In genomic region chr5:51399636-51399993, GRCh38 we compare ENCODE assay signal across 23 cellular contexts. TPM values are rescaled to one million over a fixed set of nuclear protein-coding genes. Genes with fewer than 3 reads are reported as not detected.
A peak's percentile ranks its signal among the peaks of the same experiment; 100 is the strongest.
DNase-seq lines count a peak whose midpoint lies in the region; FAIRE-seq and TF ChIP-seq lines count a peak whose summit lies in the region.
"Had no signal": no experiment of that assay in that cellular context is flagged by ENCODE, and none has a peak within 500 bp of the region (broad histone marks: within the 10 kb centered on the region; RNA-seq: fewer than 3 reads in every experiment).

No MANE protein-coding gene starts in this region.

- H3K4me3 Mint-ChIP-seq in astrocyte (ENCODE audit: unreplicated experiment), result peak overlapping the region; percentile 74
- H3K4me3 Mint-ChIP-seq: CD8-positive, alpha-beta T cell; T-helper 17 cell had no signal

- no peaks in the 10 kb centered on the region for H4K20me1 ChIP-seq in astrocyte (ENCODE audit: insufficient read depth, low read length)

- H3K9me3 ChIP-seq in ES-I3 (ENCODE audit: control insufficient read depth, insufficient read depth, low read length) (no peaks in the 10 kb centered on the region), astrocyte (ENCODE audit: insufficient read depth, low read depth, low read length) (no peaks in the 10 kb centered on the region), iPS-18c (ENCODE audit: control insufficient read depth, insufficient read depth, low read length) (no peaks in the 10 kb centered on the region)
- H3K9me3 ChIP-seq: breast epithelium, SJCRH30 had no signal

- H3K4me3 ChIP-seq in astrocyte (ENCODE audit: insufficient read depth, low read depth, low read length) (no peak overlapping the region), iPS-18c (ENCODE audit: insufficient read depth, low read depth, low read length) (peak overlapping the region; percentile 42), retinal pigment epithelial cell (ENCODE audit: low read length) (peak overlapping the region; percentile 15)
- H3K4me3 ChIP-seq: dorsolateral prefrontal cortex, GM23248, SJCRH30 had no signal

- peak overlapping the region; percentile 41; the same call in 1 of the 2 replicates for H3K9ac ChIP-seq in ES-I3 (ENCODE audit: low read depth, low read length)
- no peak overlapping the region for H3K9ac ChIP-seq in astrocyte (ENCODE audit: low read length)
- H3K9ac ChIP-seq: GM23248 had no signal

- no peaks in the 10 kb centered on the region for H3K36me3 Mint-ChIP-seq in astrocyte (ENCODE audit: low read depth, unreplicated experiment)
- H3K36me3 Mint-ChIP-seq: CD8-positive, alpha-beta T cell had no signal

- no peak overlapping the region for H2AFZ ChIP-seq in astrocyte (ENCODE audit: low read depth, low read length)
- H2AFZ ChIP-seq: GM23248 had no signal

- H3K4me2 ChIP-seq in astrocyte (ENCODE audit: low read length), result no peak overlapping the region

- H3K4me1 ChIP-seq in ES-I3 (ENCODE audit: insufficient read depth, low read length) (peaks cover 14% of the 10 kb centered on the region), astrocyte (ENCODE audit: insufficient read depth, low read length) (no peaks in the 10 kb centered on the region)
- H3K4me1 ChIP-seq: breast epithelium, SJCRH30 had no signal

- FAIRE-seq in astrocyte (lab: Jason Lieb, UNC), result no peak

- no peaks in the 10 kb centered on the region for H3K9me3 Mint-ChIP-seq in astrocyte (ENCODE audit: unreplicated experiment)

- peaks cover 60% of the 10 kb centered on the region for H3K27me3 Mint-ChIP-seq in astrocyte (ENCODE audit: low read depth, unreplicated experiment)

- H3K27ac ChIP-seq in astrocyte (ENCODE audit: low read depth, low read length), result no peak overlapping the region
- H3K27ac ChIP-seq: breast epithelium, dorsolateral prefrontal cortex, GM23248, SJCRH30 had no signal

- H3K79me2 ChIP-seq in astrocyte (ENCODE audit: insufficient read depth, low read length), result no peaks in the 10 kb centered on the region

- DNase-seq in astrocyte (ENCODE audit: low read depth) (no peak), retinal pigment epithelial cell (ENCODE audit: low read depth) (no peak), C1 segment of cervical spinal cord (lab: John Stamatoyannopoulos, UW) (no peak), Ammon's horn (ENCODE audit: low spot score) (no peak), NCI-H1436 (lab: John Stamatoyannopoulos, UW) (no peak)
- DNase-seq in activated CD4-positive, alpha-beta T cell treated with anti-CD3 and anti-CD28 coated beads, Interleukin-2, amount 50 U/mL, for 48 hours, result no peak
- DNase-seq: activated CD4-positive, alpha-beta T cell treated with anti-CD3 and anti-CD28 coated beads, Interleukin-2, amount 50 U/mL, for 1 hour; activated CD8-positive, alpha-beta memory T cell treated with anti-CD3 and anti-CD28 coated beads, Interleukin-2, amount 50 U/mL, for 48 hours; activated effector memory CD4-positive, alpha-beta T cell treated with Interleukin-2 at 50 U/mL for 16 hours; CD8-positive, alpha-beta T cell; dorsolateral prefrontal cortex; foreskin melanocyte; GM23248; KG1; NCI-H1694 treated with DMSO at 0.1 percent for 48 hours; NCI-H345; SJCRH30; T-helper 17 cell had no signal

- TF ChIP-seq CTCF in astrocyte (IDR thresholded peaks at IDR 0.05; ENCODE audit: insufficient read depth, low read depth, low read length) (no peak), retinal pigment epithelial cell (conservative IDR thresholded peaks at IDR 0.05; ENCODE audit: low read depth, low read length) (no peak)

- H3K27me3 ChIP-seq in astrocyte (ENCODE audit: insufficient read depth, low read length), result peaks cover 35% of the 10 kb centered on the region
- H3K27me3 ChIP-seq: SJCRH30 had no signal

- H3K36me3 ChIP-seq in ES-I3 (ENCODE audit: insufficient read depth, low read length) (no peaks in the 10 kb centered on the region), astrocyte (ENCODE audit: insufficient read depth, low read length) (no peaks in the 10 kb centered on the region)
- H3K36me3 ChIP-seq: breast epithelium, SJCRH30 had no signal

- H3K27ac Mint-ChIP-seq in astrocyte (ENCODE audit: unreplicated experiment), result no peak overlapping the region
- H3K27ac Mint-ChIP-seq: CD8-positive, alpha-beta T cell; T-helper 17 cell had no signal

- H3K4me1 Mint-ChIP-seq in astrocyte (ENCODE audit: low read depth, unreplicated experiment), result peaks cover 9% of the 10 kb centered on the region
- H3K4me1 Mint-ChIP-seq: T-helper 17 cell had no signal

RNA-seq across cellular contexts. Expression of gene ISL1, which starts 16.4 kb away (rescaled TPM):
- 1.8 and 5.4 TPM in 2 replicates for total RNA-seq in astrocyte
- total RNA-seq: CD8-positive, alpha-beta T cell; dorsolateral prefrontal cortex; GM23248; mononuclear cell; right cardiac atrium; T-helper 17 cell had no signal
